ENCODE assay signal across 19 cellular contexts in the genomic region with DNA sequence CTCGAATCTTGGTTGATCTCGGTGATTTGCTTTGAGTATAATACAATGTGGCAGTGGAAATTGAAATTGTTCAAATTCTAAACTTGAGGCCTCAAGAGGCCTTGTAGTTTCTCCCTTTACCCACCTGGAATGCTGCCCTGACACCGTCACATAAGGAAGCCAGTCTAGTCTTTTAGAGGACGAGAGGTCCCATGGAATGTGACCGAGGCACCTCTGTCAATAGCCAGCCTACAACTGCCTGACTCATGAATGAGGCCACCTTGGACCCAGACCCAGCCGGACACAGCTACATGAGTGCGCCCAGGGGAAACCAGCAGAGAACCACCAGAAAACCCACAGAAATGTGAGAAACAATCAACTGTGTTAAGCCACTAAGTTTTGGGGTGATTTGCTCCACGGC.
"Had no signal": no experiment of that assay in that cellular context is flagged by ENCODE, and none has a peak within 500 bp of the region (broad histone marks: within the 10 kb centered on the region; RNA-seq: fewer than 3 reads in every experiment).

No MANE protein-coding gene starts in this region.

- H3K9me3 Mint-ChIP-seq: activated CD4-positive, alpha-beta memory T cell treated with anti-CD3 and anti-CD28 coated beads for 36 hours; activated naive CD4-positive, alpha-beta T cell treated with anti-CD3 and anti-CD28 coated beads, Interleukin-2, amount 10 ng/mL, durations not matched to agents 7 days and 5 days; activated T-cell treated with anti-CD3 and anti-CD28 coated beads, Interleukin-2, amount 50 U/mL, for 72 hours; neural crest cell; stimulated activated naive B cell treated with anti-CD40 and anti-IgM and Interleukin-4, amounts not matched to agents 10 μg/mL and 1 μg/mL and 100 μg/mL, for 72 hours; WTC11 had no signal

- H3K27me3 ChIP-seq: cardiac muscle cell had no signal

- H3K4me1 Mint-ChIP-seq: activated naive CD4-positive, alpha-beta T cell treated with anti-CD3 and anti-CD28 coated beads, Interleukin-2, amount 10 ng/mL, durations not matched to agents 7 days and 5 days had no signal

- DNase-seq: activated CD4-positive, alpha-beta memory T cell treated with anti-CD3 and anti-CD28 coated beads for 36 hours; activated CD4-positive, alpha-beta T cell treated with anti-CD3 and anti-CD28 coated beads for 48 hours; activated effector memory CD4-positive, alpha-beta T cell treated with anti-CD3 and anti-CD28 coated beads, Interleukin-2, amount 50 U/mL, for 16 hours; activated naive CD4-positive, alpha-beta T cell treated with anti-CD3 and anti-CD28 coated beads, Interleukin-2, amount 10 ng/mL, durations not matched to agents 7 days and 5 days; activated T-cell treated with anti-CD3 and anti-CD28 coated beads, Interleukin-2, amount 50 U/mL, for 72 hours; amygdala; foreskin fibroblast; kidney; occipital lobe; stimulated activated CD4-positive, alpha-beta T cell treated with anti-CD3 and anti-CD28 coated beads, Interleukin-2, amount 100 ng/mL, for 48 hours; stimulated activated CD8-positive, alpha-beta memory T cell treated with anti-CD3 and anti-CD28 coated beads, Interleukin-4, amount 100 ng/mL, for 48 hours; stimulated activated naive B cell treated with anti-CD40 and anti-IgM and Interleukin-4, amounts not matched to agents 10 μg/mL and 1 μg/mL and 100 μg/mL, for 72 hours; T1000; trophoblast cell had no signal

- H3K27me3 Mint-ChIP-seq: activated CD4-positive, alpha-beta memory T cell treated with anti-CD3 and anti-CD28 coated beads for 36 hours; stimulated activated naive B cell treated with anti-CD40 and anti-IgM and Interleukin-4, amounts not matched to agents 10 μg/mL and 1 μg/mL and 100 μg/mL, for 72 hours had no signal

- H3K27ac ChIP-seq: cardiac muscle cell, epithelial cell of prostate had no signal

- H3K27ac Mint-ChIP-seq: activated CD4-positive, alpha-beta memory T cell treated with anti-CD3 and anti-CD28 coated beads for 36 hours; activated naive CD4-positive, alpha-beta T cell treated with anti-CD3 and anti-CD28 coated beads, Interleukin-2, amount 10 ng/mL, durations not matched to agents 7 days and 5 days; activated T-cell treated with anti-CD3 and anti-CD28 coated beads, Interleukin-2, amount 50 U/mL, for 72 hours; stimulated activated naive B cell treated with anti-CD40 and anti-IgM and Interleukin-4, amounts not matched to agents 10 μg/mL and 1 μg/mL and 100 μg/mL, for 72 hours; WTC11 had no signal

- H3K36me3 Mint-ChIP-seq: activated CD4-positive, alpha-beta memory T cell treated with anti-CD3 and anti-CD28 coated beads for 36 hours; activated naive CD4-positive, alpha-beta T cell treated with anti-CD3 and anti-CD28 coated beads, Interleukin-2, amount 10 ng/mL, durations not matched to agents 7 days and 5 days; stimulated activated naive B cell treated with anti-CD40 and anti-IgM and Interleukin-4, amounts not matched to agents 10 μg/mL and 1 μg/mL and 100 μg/mL, for 72 hours; WTC11 had no signal

- H3K4me3 ChIP-seq: cardiac muscle cell had no signal

- H3K4me3 Mint-ChIP-seq: activated CD4-positive, alpha-beta memory T cell treated with anti-CD3 and anti-CD28 coated beads for 36 hours; activated naive CD4-positive, alpha-beta T cell treated with anti-CD3 and anti-CD28 coated beads, Interleukin-2, amount 10 ng/mL, durations not matched to agents 7 days and 5 days; activated T-cell treated with anti-CD3 and anti-CD28 coated beads, Interleukin-2, amount 50 U/mL, for 72 hours; neural crest cell; stimulated activated naive B cell treated with anti-CD40 and anti-IgM and Interleukin-4, amounts not matched to agents 10 μg/mL and 1 μg/mL and 100 μg/mL, for 72 hours; WTC11 had no signal

- ATAC-seq: activated T-cell treated with anti-CD3 and anti-CD28 coated beads, Interleukin-2, amount 50 U/mL, for 72 hours; left lobe of liver; stimulated activated naive B cell treated with anti-CD40 and anti-IgM and Interleukin-4, amounts not matched to agents 10 μg/mL and 1 μg/mL and 100 μg/mL, for 72 hours; WTC11 had no signal
